Comparison of ENCODE assay signal across 1 cellular context in the genomic region with DNA sequence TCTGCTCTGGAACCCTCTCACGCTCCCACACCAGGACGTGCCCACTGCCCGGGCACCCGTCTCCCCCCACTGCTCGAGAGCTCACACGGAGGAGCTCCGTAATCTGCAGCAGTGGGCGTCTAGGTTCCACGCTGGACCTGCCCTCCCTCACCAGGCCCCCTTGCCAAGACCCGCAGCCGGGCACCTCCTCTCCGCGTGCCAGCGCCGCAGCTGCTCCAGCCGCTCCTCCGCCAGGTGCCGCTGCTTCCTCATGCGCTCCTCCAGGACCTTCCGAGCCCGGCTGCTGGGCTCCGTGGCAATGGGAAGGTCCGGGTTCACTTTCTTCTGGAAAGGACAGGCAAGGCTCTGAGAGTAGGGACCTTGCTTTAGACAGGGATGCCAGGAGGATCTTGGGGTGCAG.
TF ChIP-seq lines count a peak whose summit lies in the region.

No MANE protein-coding gene starts in this region.

TF ChIP-seq in H1, 55 proteins besides CTCF, POLR2A, EP300 and RAD21:
- TF ChIP-seq RXRA (IDR thresholded peaks at IDR 0.05; ENCODE audit: insufficient read depth, low read depth, low read length) (no peak), GTF2F1 (IDR thresholded peaks at IDR 0.05; ENCODE audit: borderline replicate concordance, low read depth, low read length) (no peak), SP4 (IDR thresholded peaks at IDR 0.05; ENCODE audit: low read length) (no peak), PHF8 (conservative IDR thresholded peaks at IDR 0.05; ENCODE audit: low read depth, low read length) (no peak), SAP30 (IDR thresholded peaks at IDR 0.05; ENCODE audit: insufficient read depth, insufficient replicate concordance, low read length) (no peak), SIN3A (conservative IDR thresholded peaks at IDR 0.05 in 1 of 2, IDR thresholded peaks at IDR 0.05 in 1 of 2; ENCODE audit: low read depth in 1 of 2, low read length in 2 of 2) (no peak), JUN (IDR thresholded peaks at IDR 0.05; ENCODE audit: low read depth, low read length) (no peak)
- TF ChIP-seq, protein P1, sequence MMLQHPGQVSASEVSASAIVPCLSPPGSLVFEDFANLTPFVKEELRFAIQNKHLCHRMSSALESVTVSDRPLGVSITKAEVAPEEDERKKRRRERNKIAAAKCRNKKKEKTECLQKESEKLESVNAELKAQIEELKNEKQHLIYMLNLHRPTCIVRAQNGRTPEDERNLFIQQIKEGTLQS (IDR thresholded peaks at IDR 0.05; ENCODE audit: insufficient read depth, low read depth, low read length) = no peak
